ENCODE assay signal across 17 cellular contexts in genomic region chr5:83556190-83556589, GRCh38.
DNase-seq lines count a peak whose midpoint lies in the region; ATAC-seq, FAIRE-seq and TF ChIP-seq lines count a peak whose summit lies in the region.
"Had no signal": no experiment of that assay in that cellular context is flagged by ENCODE, and none has a peak within 500 bp of the region (broad histone marks: within the 10 kb centered on the region; RNA-seq: fewer than 3 reads in every experiment).

No MANE protein-coding gene starts in this region.

- no peak overlapping the region for H3K9ac ChIP-seq in GM12878 (ENCODE audit: control insufficient read depth, insufficient read depth, low read length)
- H3K9ac ChIP-seq in GM23248, result no peak overlapping the region

- H3K4me3 ChIP-seq in GM12878 (no peak overlapping the region), GM23248 (no peak overlapping the region)
- H3K4me3 ChIP-seq: adrenal gland, mucosa of descending colon, pancreas, SJSA1, spleen, stomach had no signal

- intact Hi-C loops in GM12878 (cut with micrococcal nuclease; ENCODE audit: unreplicated experiment), result loop anchor here (10.0 kb wide), 1 partner anchor 771 kb away; no protein-coding TSS in a partner anchor

- CTCF ChIA-PET in GM12878 (lab: Yijun Ruan, JAX), result no interaction called here

- TF ChIP-seq RAD21 in GM12878 (IDR thresholded peaks at IDR 0.05; ENCODE audit: insufficient read depth, low read depth, low read length), result no peak

- RAD21 ChIA-PET in GM12878 (lab: Charles Lee; ENCODE audit: unreplicated experiment), result no interaction called here

- no peaks in the 10 kb centered on the region for H3K79me2 ChIP-seq in GM12878 (ENCODE audit: control insufficient read depth, insufficient read depth, low read length)
- H3K79me2 ChIP-seq in GM23248 (ENCODE audit: insufficient read depth), result no peaks in the 10 kb centered on the region

- no peak for TF ChIP-seq POLR2A in GM12878 (IDR thresholded peaks at IDR 0.05; ENCODE audit: low read depth, low read length)

- FAIRE-seq in GM12878 (lab: Jason Lieb, UNC), result no peak
- FAIRE-seq: pancreas had no signal

- no peaks in the 10 kb centered on the region for H3K9me2 ChIP-seq in GM23248 (ENCODE audit: insufficient read depth)

- no peaks in the 10 kb centered on the region for H4K20me1 ChIP-seq in GM12878 (ENCODE audit: control insufficient read depth, insufficient read depth)
- no peaks in the 10 kb centered on the region for H4K20me1 ChIP-seq in GM23248 (ENCODE audit: insufficient read depth)

- DNase-seq in GM12878 (ENCODE audit: low read depth, low spot score) (no peak), NCI-H526 treated with DMSO at 0.1 percent for 48 hours (lab: John Stamatoyannopoulos, UW) (no peak), hypothalamus (lab: John Stamatoyannopoulos, UW) (no peak), GM23248 (no peak), globus pallidus (ENCODE audit: low spot score) (no peak)
- DNase-seq: activated CD4-positive, alpha-beta T cell treated with anti-CD3 and anti-CD28 coated beads, Interleukin-2, amount 50 U/mL, for 4 hours; adrenal gland; H9; mucosa of descending colon; NCI-H1105; pancreas; spleen; stomach had no signal

- in situ Hi-C loops in GM12878 (cut with MboI) (no loop called here), GM23248 (cut with MboI) (no loop called here)

- H3K27ac ChIP-seq in GM12878 (ENCODE audit: control insufficient read depth, insufficient read depth) (no peak overlapping the region), GM23248 (no peak overlapping the region)
- H3K27ac ChIP-seq: adrenal gland, pancreas, SJSA1, spleen, stomach had no signal

- H3K9me3 ChIP-seq in GM12878 (replicated peaks; ENCODE audit: control insufficient read depth, insufficient read depth, low read length), result no peaks in the 10 kb centered on the region
- no peaks in the 10 kb centered on the region for H3K9me3 ChIP-seq in GM23248 (ENCODE audit: low read depth)
- H3K9me3 ChIP-seq: adrenal gland, mucosa of descending colon, pancreas, SJSA1, spleen, stomach had no signal

- 2% methylated on average over 3 of the region's 3 CpGs for WGBS in GM12878 (ENCODE audit: insufficient coverage, insufficient replicate concordance, low lambda C conversion rate, missing lambda C conversion rate)
- WGBS in GM23248 (ENCODE audit: low coverage in 1 of 2, low lambda C conversion rate in 2 of 2, missing lambda C conversion rate in 2 of 2), 2 experiments, result 97 to 98% methylated on average over 3 of the region's 3 CpGs

- no TSS peak for BruUV-seq in GM12878 (replicated peaks; lab: Mats Ljungman, UMichigan)

- no peaks in the 10 kb centered on the region for H3K27me3 ChIP-seq in GM12878 (replicated peaks in 1 of 2; ENCODE audit: control insufficient read depth in 2 of 2, insufficient read depth in 2 of 2, low read length in 1 of 2)
- H3K27me3 ChIP-seq in GM23248 (replicated peaks; ENCODE audit: insufficient read depth), result no peaks in the 10 kb centered on the region
- H3K27me3 ChIP-seq: adrenal gland, pancreas, SJSA1, spleen, stomach had no signal

- H3K4me2 ChIP-seq in GM12878 (ENCODE audit: control insufficient read depth, insufficient read depth), result no peak overlapping the region; the same call in 1 of the 2 replicates
- H3K4me2 ChIP-seq in GM23248 (ENCODE audit: unreplicated experiment), result no peak overlapping the region

- ATAC-seq in GM18519 (IDR thresholded peaks at IDR 0.05; ENCODE audit: low FRiP score, unreplicated experiment) (peak; percentile 88), GM19455 (IDR thresholded peaks at IDR 0.05; ENCODE audit: unreplicated experiment) (peak; percentile 56), HG02870 (IDR thresholded peaks at IDR 0.05; ENCODE audit: unreplicated experiment) (peak; percentile 75), GM12878 (peak; percentile 59)
- ATAC-seq: mucosa of descending colon, pancreas had no signal

- H3F3A ChIP-seq in GM23248 (ENCODE audit: insufficient read depth), result peaks cover 38% of the 10 kb centered on the region

- SMC1A ChIA-PET in GM12878 (lab: Charles Lee; ENCODE audit: uncharacterized antibody, unreplicated experiment), result interaction anchor here (1.3 kb wide), 1 partner anchor 1204 kb away, joined by 3 read pairs; no protein-coding TSS in a partner anchor

- H3K36me3 ChIP-seq in GM12878 (ENCODE audit: control insufficient read depth in 2 of 2, insufficient read depth in 2 of 2, low read length in 1 of 2), result no peaks in the 10 kb centered on the region
- peaks cover 45% of the 10 kb centered on the region for H3K36me3 ChIP-seq in GM23248 (ENCODE audit: low read depth)
- H3K36me3 ChIP-seq: adrenal gland, pancreas, spleen, stomach had no signal

- no peaks in the 10 kb centered on the region; the same call in 1 of the 2 replicates for H3K4me1 ChIP-seq in GM12878 (ENCODE audit: control insufficient read depth, insufficient read depth, low read length)
- H3K4me1 ChIP-seq in GM23248 (ENCODE audit: insufficient read depth), result peaks cover 34% of the 10 kb centered on the region
- H3K4me1 ChIP-seq: pancreas, spleen had no signal

- TF ChIP-seq CTCF in GM12878 (IDR thresholded peaks at IDR 0.05 in 2 of 3, conservative IDR thresholded peaks at IDR 0.05 in 1 of 3; ENCODE audit: control insufficient read depth in 2 of 3, extremely low read depth in 1 of 3, insufficient read depth in 1 of 3, low read depth in 3 of 3, low read length in 3 of 3), result no peak

- POLR2A ChIA-PET in GM12878 (lab: Charles Lee), result no interaction called here

- H2AFZ ChIP-seq in GM12878 (ENCODE audit: control insufficient read depth, low read depth, low read length) (no peak overlapping the region), GM23248 (no peak overlapping the region)

- TF ChIP-seq EP300 in GM12878 (IDR thresholded peaks at IDR 0.05; ENCODE audit: borderline replicate concordance in 1 of 2, control insufficient read depth in 1 of 2, low read depth in 2 of 2, low read length in 2 of 2), result no peak

TF ChIP-seq in GM12878, 131 proteins besides CTCF, POLR2A, EP300 and RAD21:
- TF ChIP-seq JUNB (IDR thresholded peaks at IDR 0.05) (peak; percentile 53), WRNIP1 (IDR thresholded peaks at IDR 0.05; ENCODE audit: borderline replicate concordance, low read depth, low read length) (no peak), MXI1 (IDR thresholded peaks at IDR 0.05; ENCODE audit: low read depth, low read length) (no peak), RELA (IDR thresholded peaks at IDR 0.05; ENCODE audit: borderline replicate concordance, partially characterized antibody) (no peak)
